In the genomic region with DNA sequence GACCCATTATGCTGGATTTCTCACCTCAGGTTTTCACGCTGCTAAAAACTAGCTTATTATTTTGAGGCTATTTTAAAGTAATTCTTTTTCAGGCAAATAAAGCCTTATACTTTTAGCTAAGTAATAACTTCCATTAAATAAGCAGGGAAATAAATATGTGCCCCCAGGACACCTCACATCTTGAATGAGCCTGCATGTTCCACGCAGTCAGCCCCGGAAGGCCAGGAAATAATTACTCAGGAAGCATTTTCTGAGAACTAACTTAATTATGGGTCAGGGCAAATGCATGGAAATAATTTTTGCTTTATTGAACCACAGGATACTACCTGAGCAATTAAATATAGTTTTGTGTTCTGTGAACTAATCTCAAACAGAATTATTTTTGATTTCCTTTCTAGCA, we compare ENCODE assay signal across 15 cellular contexts. TPM values are rescaled to one million over a fixed set of nuclear protein-coding genes. Genes with fewer than 3 reads are reported as not detected.
DNase-seq lines count a peak whose midpoint lies in the region; ATAC-seq and TF ChIP-seq lines count a peak whose summit lies in the region.
"Had no signal": no experiment of that assay in that cellular context is flagged by ENCODE, and none has a peak within 500 bp of the region (broad histone marks: within the 10 kb centered on the region; RNA-seq: fewer than 3 reads in every experiment).

No MANE protein-coding gene starts in this region.

- no peaks in the 10 kb centered on the region; the same call in 1 of the 2 replicates for H3K79me2 ChIP-seq in HCT116 (ENCODE audit: insufficient read depth, low read length)

- no peaks in the 10 kb centered on the region for H4K20me1 ChIP-seq in HCT116 (ENCODE audit: insufficient read depth)

- peaks cover 4 to 8% of the 10 kb centered on the region in 2 experiments; a peak in 1 of 4 replicates for H3K36me3 ChIP-seq in HCT116 (ENCODE audit: control insufficient read depth in 1 of 2, insufficient read depth in 2 of 2, low read length in 2 of 2)
- peaks cover 17% of the 10 kb centered on the region; the same call in 1 of the 2 replicates for H3K36me3 ChIP-seq in SK-N-MC (ENCODE audit: insufficient read depth, low read length)

- no peak overlapping the region for H3K4me2 ChIP-seq in HCT116 (ENCODE audit: low read length)

- no peaks in the 10 kb centered on the region for H3K9me3 Mint-ChIP-seq in nephron progenitor cell
- H3K9me3 Mint-ChIP-seq: CD4-positive, alpha-beta memory T cell; H9 had no signal

- no peaks in the 10 kb centered on the region for H3K27me3 ChIP-seq in HCT116 (ENCODE audit: insufficient read depth, low read length)

- H3K27ac ChIP-seq in HCT116 (ENCODE audit: low read depth, low read length) (no peak overlapping the region), SK-N-MC (no peak overlapping the region)
- H3K27ac ChIP-seq: C4-2B, HL-60 had no signal

- intact Hi-C loops in HCT116 (cut with micrococcal nuclease): loop anchor here (10.0 kb wide), 1 partner anchor 777 kb away; no protein-coding TSS in a partner anchor

- H3K4me1 Mint-ChIP-seq in nephron progenitor cell: no peaks in the 10 kb centered on the region
- H3K4me1 Mint-ChIP-seq: CD4-positive, alpha-beta memory T cell; H9 had no signal

- H3K4me3 Mint-ChIP-seq in nephron progenitor cell: no peak overlapping the region
- H3K4me3 Mint-ChIP-seq: CD4-positive, alpha-beta memory T cell; H9 had no signal

- no peak for TF ChIP-seq CTCF in HCT116 (IDR thresholded peaks at IDR 0.05 in 2 of 3, conservative IDR thresholded peaks at IDR 0.05 in 1 of 3; ENCODE audit: borderline replicate concordance in 1 of 3, insufficient read depth in 1 of 3, low read depth in 2 of 3, low read length in 2 of 3)
- TF ChIP-seq CTCF in nephron progenitor cell (IDR thresholded peaks at IDR 0.05): no peak

- H3K9me3 ChIP-seq in HCT116 (ENCODE audit: control insufficient read depth in 1 of 2, insufficient read depth in 1 of 2, low read depth in 1 of 2, low read length in 2 of 2) (no peaks in the 10 kb centered on the region), SK-N-MC (ENCODE audit: low read depth, low read length) (no peaks in the 10 kb centered on the region)

- H3K27me3 Mint-ChIP-seq in nephron progenitor cell (ENCODE audit: low read depth, poor library complexity): no peaks in the 10 kb centered on the region
- H3K27me3 Mint-ChIP-seq: CD4-positive, alpha-beta memory T cell had no signal

- peak overlapping the region; percentile 74 for H3K27ac Mint-ChIP-seq in nephron progenitor cell

- no peaks in the 10 kb centered on the region for H3K4me1 ChIP-seq in HCT116 (ENCODE audit: control insufficient read depth in 1 of 2, insufficient read depth in 2 of 2, low read length in 2 of 2)

- POLR2A ChIA-PET in HCT116 (lab: Charles Lee): no interaction called here

- DNase-seq in NCI-H1417 (lab: John Stamatoyannopoulos, UW) (peak in 2 of 3 experiments; percentile 50 to 79), NCI-H1417 treated with DMSO at 0.1 percent for 48 hours (lab: John Stamatoyannopoulos, UW) (no peak), HCT116 (ENCODE audit: low read depth, low spot score) (no peak), SK-N-MC (ENCODE audit: low read depth, low spot score) (peak; percentile 82), nephron progenitor cell (no peak), NCI-H2227 treated with DMSO at 0.1 percent for 48 hours (lab: John Stamatoyannopoulos, UW) (no peak), NCI-H526 treated with DMSO at 0.1 percent for 48 hours (lab: John Stamatoyannopoulos, UW) (no peak)
- DNase-seq: 8988T; ACHN; CD4-positive, alpha-beta memory T cell; DMS79; GOT3; H9 had no signal

- CTCF ChIA-PET in HCT116 (lab: Charles Lee): interaction anchor here (0.9 to 2.7 kb wide), 2 partner anchors 13 to 171 kb away, joined by 3 to 9 read pairs; no protein-coding TSS in a partner anchor

- no peak overlapping the region for H2AFZ ChIP-seq in HCT116 (ENCODE audit: low read depth, low read length, poor library complexity, severe bottlenecking)

- H3K9me2 ChIP-seq in HCT116 (ENCODE audit: insufficient read depth): no peaks in the 10 kb centered on the region

- no peak for TF ChIP-seq RAD21 in HCT116 (IDR thresholded peaks at IDR 0.05; ENCODE audit: low read depth)

- peaks cover 10% of the 10 kb centered on the region for H3K36me3 Mint-ChIP-seq in nephron progenitor cell (ENCODE audit: low read depth)

- TSS peak; percentile 26 for BruUV-seq in HCT116 (replicated peaks; lab: Mats Ljungman, UMichigan)

- no peak for TF ChIP-seq POLR2A in HCT116 (IDR thresholded peaks at IDR 0.05; ENCODE audit: borderline replicate concordance, extremely low read depth, insufficient read depth, insufficient read length)

- no peak for ATAC-seq in HCT116

- H3K4me3 ChIP-seq in HCT116 (replicated peaks in 1 of 2; ENCODE audit: low read depth in 1 of 2, low read length in 2 of 2): no peak overlapping the region
- no peak overlapping the region for H3K4me3 ChIP-seq in SK-N-MC

- RAD21 ChIA-PET in HCT116 (lab: Charles Lee; ENCODE audit: low non-redundant PET in 1 of 2, low total read pairs in 2 of 2, uncharacterized antibody in 2 of 2, unreplicated experiment in 2 of 2): no interaction called here

- no peak overlapping the region for H3K9ac ChIP-seq in HCT116 (ENCODE audit: low read length)
- no peak overlapping the region for H3K9ac ChIP-seq in SK-N-MC (ENCODE audit: insufficient read length)

TF ChIP-seq in HCT116, 20 proteins besides CTCF, POLR2A, EP300 and RAD21:
- TF ChIP-seq TCF7L2 (IDR thresholded peaks at IDR 0.05; ENCODE audit: borderline replicate concordance, extremely low read depth, insufficient read depth, insufficient read length) (no peak), CEBPB (IDR thresholded peaks at IDR 0.05; ENCODE audit: low read depth) (no peak), EGR1 (IDR thresholded peaks at IDR 0.05; ENCODE audit: low read depth) (no peak), JUND (IDR thresholded peaks at IDR 0.05) (no peak), EZH2 (IDR thresholded peaks at IDR 0.05) (no peak)

RNA-seq across cellular contexts. Expression of a gene that starts 41.1 kb away (rescaled TPM):
- 27.8 TPM for total RNA-seq in HCT116 (2021; ENCODE audit: unreplicated experiment)
- 15.5 and 16.3 TPM in 2 replicates for polyA plus RNA-seq in HCT116 (2012)

Comparison
In these comparisons a context has a peak if more than half of its experiments do, and no peak if none do; other contexts are left out.
1. DNase-seq: peak in NCI-H1417 (2 of 3) and SK-N-MC (single experiment); none in NCI-H1417 treated with DMSO at 0.1 percent for 48 hours (single experiment), HCT116 (single experiment), nephron progenitor cell (single experiment), NCI-H2227 treated with DMSO at 0.1 percent for 48 hours (single experiment) and NCI-H526 treated with DMSO at 0.1 percent for 48 hours (single experiment).